10 cellular contexts compared by ENCODE assay signal in the genomic region with DNA sequence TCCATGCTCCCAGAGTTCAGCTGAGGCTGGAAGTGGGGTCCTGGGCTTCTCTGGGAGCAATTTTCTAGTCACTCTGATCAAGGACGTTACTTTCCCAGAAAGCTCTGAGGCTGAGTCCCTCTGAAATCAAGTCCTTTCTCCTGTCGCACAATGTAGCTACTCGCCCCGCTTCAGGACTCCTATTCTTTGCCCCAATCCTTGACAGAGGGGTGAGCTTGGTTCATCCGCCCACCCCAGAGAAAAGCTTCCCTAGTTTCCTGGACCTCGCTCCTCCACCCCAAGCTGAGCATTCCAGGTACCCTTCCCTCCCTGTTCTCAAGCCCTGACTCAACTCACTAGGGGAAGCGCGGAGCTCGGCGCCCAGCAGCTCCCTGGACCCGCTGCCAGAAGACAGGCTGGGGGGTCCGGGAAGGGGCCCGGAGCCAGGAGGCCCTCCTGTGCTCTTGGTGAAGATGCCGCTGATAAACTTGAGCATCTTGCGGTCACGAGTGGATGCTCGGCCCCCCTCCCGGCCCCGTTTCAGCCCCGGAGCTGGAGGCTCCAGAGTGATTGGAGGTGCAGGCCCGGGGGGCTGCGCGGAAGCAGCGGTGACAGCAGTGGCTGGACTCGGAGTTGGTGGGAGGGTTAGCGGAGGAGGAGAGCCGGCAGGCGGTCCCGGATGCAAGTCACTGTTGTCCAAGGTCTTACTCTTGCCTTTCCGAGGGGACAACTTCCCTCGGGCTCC. TPM values are rescaled to one million over a fixed set of nuclear protein-coding genes. Genes with fewer than 3 reads are reported as not detected.
DNase-seq lines count a peak whose midpoint lies in the region; TF ChIP-seq lines count a peak whose summit lies in the region.
"Had no signal": no experiment of that assay in that cellular context is flagged by ENCODE, and none has a peak within 500 bp of the region (broad histone marks: within the 10 kb centered on the region; RNA-seq: fewer than 3 reads in every experiment).

No MANE protein-coding gene starts in this region.

- no peak overlapping the region for H3K9ac ChIP-seq in subcutaneous abdominal adipose tissue (ENCODE audit: low read length in 5 of 5)

- intact Hi-C loops in activated CD4-positive, alpha-beta T cell treated with anti-CD3 and anti-CD28 coated beads, Interleukin-2, amount 10 ng/mL, durations not matched to agents 24 days and 14 days (cut with micrococcal nuclease), result no loop called here

- in situ Hi-C loops in KBM-7 (cut with MboI; ENCODE audit: low pct_unique_long_range_greater_than_20kb, low sequenced_read_pairs), result no loop called here

- H3K4me1 Mint-ChIP-seq in activated CD4-positive, alpha-beta T cell treated with anti-CD3 and anti-CD28 coated beads, Interleukin-2, amount 10 ng/mL, durations not matched to agents 24 days and 14 days, result peaks cover 30% of the 10 kb centered on the region

- H3K36me3 Mint-ChIP-seq in activated CD4-positive, alpha-beta T cell treated with anti-CD3 and anti-CD28 coated beads, Interleukin-2, amount 10 ng/mL, durations not matched to agents 24 days and 14 days (ENCODE audit: low read depth), result peaks cover 37% of the 10 kb centered on the region

- TF ChIP-seq CTCF in WERI-Rb-1 (IDR thresholded peaks at IDR 0.05; ENCODE audit: low read depth, low read length) (no peak), foreskin fibroblast (IDR thresholded peaks at IDR 0.05; ENCODE audit: low read depth, low read length) (no peak)

- H3K27me3 Mint-ChIP-seq in activated CD4-positive, alpha-beta T cell treated with anti-CD3 and anti-CD28 coated beads, Interleukin-2, amount 10 ng/mL, durations not matched to agents 24 days and 14 days, result no peaks in the 10 kb centered on the region

- H3K27ac Mint-ChIP-seq in activated CD4-positive, alpha-beta T cell treated with anti-CD3 and anti-CD28 coated beads, Interleukin-2, amount 10 ng/mL, durations not matched to agents 24 days and 14 days, result peak overlapping the region; percentile 60

- H3K4me1 ChIP-seq in subcutaneous abdominal adipose tissue (ENCODE audit: control insufficient read depth in 5 of 5, insufficient read depth in 5 of 5, low read length in 5 of 5), result peaks cover 3 to 50% (median 29%) of the 10 kb centered on the region in 5 donors

- H3K27ac ChIP-seq in WERI-Rb-1, result no peak overlapping the region
- no peak overlapping the region for H3K27ac ChIP-seq in subcutaneous abdominal adipose tissue (ENCODE audit: low read depth, low read length)

- H3K4me3 Mint-ChIP-seq in activated CD4-positive, alpha-beta T cell treated with anti-CD3 and anti-CD28 coated beads, Interleukin-2, amount 10 ng/mL, durations not matched to agents 24 days and 14 days, result no peak overlapping the region

- H3K4me3 ChIP-seq in WERI-Rb-1 (ENCODE audit: low read depth, low read length) (peak overlapping the region; percentile 49), subcutaneous abdominal adipose tissue (ENCODE audit: low read depth in 1 of 5, low read length in 5 of 5) (peak overlapping the region in 3 of 5 donors; percentile 5 to 29 (median 11)), foreskin fibroblast (ENCODE audit: low read depth in 1 of 2, low read length in 2 of 2) (no peak overlapping the region)

- DNase-seq in activated CD4-positive, alpha-beta T cell treated with anti-CD3 and anti-CD28 coated beads, Interleukin-2, amount 10 ng/mL, durations not matched to agents 24 days and 14 days, result no peak
- DNase-seq in activated CD4-positive, alpha-beta T cell treated with anti-CD3 and anti-CD28 coated beads for 1 hour, result no peak
- no peak for DNase-seq in WERI-Rb-1
- DNase-seq in left kidney (ENCODE audit: low read depth, low spot score), result peak; percentile 12
- DNase-seq in KBM-7, result no peak
- no peak for DNase-seq in dedifferentiated amniotic fluid mesenchymal stem cell (ENCODE audit: extremely low spot score)
- no peak for DNase-seq in foreskin fibroblast
- DNase-seq: effector memory CD4-positive, alpha-beta T cell; NCI-H1105 had no signal

- H3K27me3 ChIP-seq in WERI-Rb-1 (ENCODE audit: insufficient read depth, low read depth, severe bottlenecking) (peaks cover 20% of the 10 kb centered on the region), subcutaneous abdominal adipose tissue (ENCODE audit: control insufficient read depth in 5 of 5, insufficient read depth in 4 of 5, low read length in 5 of 5) (peaks cover 18 to 62% (median 53%) of the 10 kb centered on the region in 5 donors)

- H3K36me3 ChIP-seq in WERI-Rb-1, result no peaks in the 10 kb centered on the region
- H3K36me3 ChIP-seq in subcutaneous abdominal adipose tissue (ENCODE audit: control insufficient read depth in 5 of 5, insufficient read depth in 5 of 5, low read length in 5 of 5), result peaks cover 0 to 10% (median 0%) of the 10 kb centered on the region in 5 donors

- no peaks in the 10 kb centered on the region for H3K9me3 ChIP-seq in WERI-Rb-1 (ENCODE audit: severe bottlenecking)
- no peaks in the 10 kb centered on the region for H3K9me3 ChIP-seq in subcutaneous abdominal adipose tissue (ENCODE audit: control insufficient read depth in 5 of 5, low read length in 5 of 5)

- H3K9me3 Mint-ChIP-seq in activated CD4-positive, alpha-beta T cell treated with anti-CD3 and anti-CD28 coated beads, Interleukin-2, amount 10 ng/mL, durations not matched to agents 24 days and 14 days, result no peaks in the 10 kb centered on the region

RNA-seq across cellular contexts. Expression of gene AGAP2, which starts 1.6 kb away (rescaled TPM):
- total RNA-seq in activated CD4-positive, alpha-beta T cell treated with anti-CD3 and anti-CD28 coated beads, Interleukin-2, amount 10 ng/mL, durations not matched to agents 24 days and 14 days, result 27.1 and 28.2 TPM in 2 replicates

RNA-seq across cellular contexts. Expression of gene TSPAN31, which starts 7.9 kb away (rescaled TPM):
- total RNA-seq in activated CD4-positive, alpha-beta T cell treated with anti-CD3 and anti-CD28 coated beads, Interleukin-2, amount 10 ng/mL, durations not matched to agents 24 days and 14 days, result 19.2 and 19.4 TPM in 2 replicates

RNA-seq across cellular contexts. Expression of gene CDK4, which starts 15.2 kb away (rescaled TPM):
- total RNA-seq in activated CD4-positive, alpha-beta T cell treated with anti-CD3 and anti-CD28 coated beads, Interleukin-2, amount 10 ng/mL, durations not matched to agents 24 days and 14 days, result 240 and 248 TPM in 2 replicates

RNA-seq across cellular contexts. Expression of gene MARCHF9, which starts 18.0 kb away (rescaled TPM):
- 21.6 and 22.7 TPM in 2 replicates for total RNA-seq in activated CD4-positive, alpha-beta T cell treated with anti-CD3 and anti-CD28 coated beads, Interleukin-2, amount 10 ng/mL, durations not matched to agents 24 days and 14 days

RNA-seq across cellular contexts. Expression of gene CYP27B1, which starts 30.0 kb away (rescaled TPM):
- 12.3 and 12.7 TPM in 2 replicates for total RNA-seq in activated CD4-positive, alpha-beta T cell treated with anti-CD3 and anti-CD28 coated beads, Interleukin-2, amount 10 ng/mL, durations not matched to agents 24 days and 14 days

Comparison
In these comparisons a context has a peak if more than half of its experiments do, and no peak if none do; other contexts are left out.
1. H3K4me3 ChIP-seq: peak in WERI-Rb-1 (single experiment) and subcutaneous abdominal adipose tissue (3 of 5); none in foreskin fibroblast (0 of 2).